In the genomic region with DNA sequence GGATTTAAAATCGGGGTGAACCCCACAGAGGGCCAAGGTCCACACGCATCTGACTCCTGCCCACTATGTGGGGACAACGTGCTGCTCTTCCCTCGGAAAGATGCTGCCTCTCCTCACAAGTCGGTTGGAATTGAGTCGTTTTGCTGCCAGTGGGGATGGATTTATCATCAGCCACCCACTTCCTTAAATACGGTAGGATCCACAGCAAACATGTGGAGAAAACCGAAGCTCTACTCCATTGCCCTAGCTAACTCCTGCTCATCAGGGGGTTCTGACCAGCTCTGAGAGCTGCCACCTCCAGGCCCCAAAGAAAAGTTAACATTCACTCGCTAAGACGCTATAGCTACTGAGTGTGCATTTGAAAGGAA, we compare ENCODE assay signal across 8 cellular contexts.
DNase-seq lines count a peak whose midpoint lies in the region; ATAC-seq and TF ChIP-seq lines count a peak whose summit lies in the region.

No MANE protein-coding gene starts in this region.

- no peaks in the 10 kb centered on the region for H3K9me2 ChIP-seq in GM23338 (ENCODE audit: insufficient read depth)

- TF ChIP-seq CTCF in GM23338 (conservative IDR thresholded peaks at IDR 0.05; ENCODE audit: low read depth in 2 of 2) (peak in 1 of 2 experiments; percentile 34; a peak in 2 of 4 replicates), RWPE1 (conservative IDR thresholded peaks at IDR 0.05; ENCODE audit: low read depth) (peak; percentile 28), type B pancreatic cell (conservative IDR thresholded peaks at IDR 0.05) (peak; percentile 18)

- H3K4me2 ChIP-seq in GM23338 (peak overlapping the region; percentile 86), mesendoderm (ENCODE audit: low read length) (peak overlapping the region; percentile 34)

- H4K20me1 ChIP-seq in GM23338 (replicated peaks; ENCODE audit: insufficient read depth), result no peaks in the 10 kb centered on the region; the same call in 1 of the 2 replicates

- H2BK120ac ChIP-seq in mesendoderm (ENCODE audit: low read depth, low read length), result no peak overlapping the region

- H3K9me3 Mint-ChIP-seq in GM23338, result no peaks in the 10 kb centered on the region
- H3K9me3 Mint-ChIP-seq in dendritic cell treated with granulocyte-macrophage colony-stimulating factor and Interleukin-4, amounts not matched to agents 40 ng/mL and 50 ng/mL, for 4 days, result no peaks in the 10 kb centered on the region
- H3K9me3 Mint-ChIP-seq in type B pancreatic cell, result no peaks in the 10 kb centered on the region

- H3K36me3 ChIP-seq in GM23338 (ENCODE audit: insufficient read depth) (no peaks in the 10 kb centered on the region), mesendoderm (ENCODE audit: control insufficient read depth, insufficient read depth, low read length) (peaks cover 2% of the 10 kb centered on the region)

- ATAC-seq in GM23338, result peak; percentile 52

- H3K4me3 ChIP-seq in GM23338 (peak overlapping the region; percentile 80), mesendoderm (ENCODE audit: low read length) (no peak overlapping the region)

- peak overlapping the region; percentile 53 for H3K9ac ChIP-seq in mesendoderm (ENCODE audit: low read length)

- H3K79me2 ChIP-seq in GM23338 (replicated peaks; ENCODE audit: insufficient read depth), result no peaks in the 10 kb centered on the region
- H3K79me2 ChIP-seq in mesendoderm (ENCODE audit: control insufficient read depth, insufficient read depth, low read length), result peaks cover 23% of the 10 kb centered on the region

- H3K4me3 Mint-ChIP-seq in GM23338 (peak overlapping the region; percentile 86), type B pancreatic cell (peak overlapping the region; percentile 93)
- H3K4me3 Mint-ChIP-seq in dendritic cell treated with granulocyte-macrophage colony-stimulating factor and Interleukin-4, amounts not matched to agents 40 ng/mL and 50 ng/mL, for 4 days, result peak overlapping the region; percentile 78

- H3K27ac ChIP-seq in GM23338 (ENCODE audit: low read depth), result no peak overlapping the region
- H3K27ac ChIP-seq in RWPE1, result peak overlapping the region; percentile 77
- no peak overlapping the region for H3K27ac ChIP-seq in mesendoderm (ENCODE audit: low read depth, low read length)

- H3F3A ChIP-seq in GM23338 (replicated peaks; ENCODE audit: low read depth), result 0 out of 2 replicates have a peak, but pooled peaks cover 3% of the 10 kb centered on the region

- H2BK15ac ChIP-seq in mesendoderm (replicated peaks; ENCODE audit: low read depth), result no peak overlapping the region

- peak overlapping the region; percentile 99 for H3K18ac ChIP-seq in mesendoderm (ENCODE audit: low read length)

- no peak overlapping the region for H3K27ac Mint-ChIP-seq in GM23338
- peak overlapping the region; percentile 81 for H3K27ac Mint-ChIP-seq in dendritic cell treated with granulocyte-macrophage colony-stimulating factor and Interleukin-4, amounts not matched to agents 40 ng/mL and 50 ng/mL, for 4 days
- H3K27ac Mint-ChIP-seq in type B pancreatic cell, result peak overlapping the region; percentile 40

- no peak overlapping the region for H2AK5ac ChIP-seq in mesendoderm (ENCODE audit: low read length)

- H3K4me1 ChIP-seq in GM23338 (ENCODE audit: insufficient read depth), result peaks cover 13% of the 10 kb centered on the region
- H3K4me1 ChIP-seq in mesendoderm (ENCODE audit: control insufficient read depth, low read depth, low read length), result peaks cover 18% of the 10 kb centered on the region

- H4K8ac ChIP-seq in mesendoderm (ENCODE audit: low read depth, low read length), result no peak overlapping the region

- POLR2A ChIA-PET in RWPE1 (lab: Yijun Ruan, JAX; ENCODE audit: low non-redundant PET), result no interaction called here

- H2AFZ ChIP-seq in GM23338, result peak overlapping the region; percentile 90

- H3K36me3 Mint-ChIP-seq in GM23338 (ENCODE audit: low read depth) (no peaks in the 10 kb centered on the region), type B pancreatic cell (no peaks in the 10 kb centered on the region)
- H3K36me3 Mint-ChIP-seq in dendritic cell treated with granulocyte-macrophage colony-stimulating factor and Interleukin-4, amounts not matched to agents 40 ng/mL and 50 ng/mL, for 4 days (ENCODE audit: low read depth), result peaks cover 27% of the 10 kb centered on the region

- intact Hi-C loops in dendritic cell treated with granulocyte-macrophage colony-stimulating factor and Interleukin-4, amounts not matched to agents 40 ng/mL and 50 ng/mL, for 4 days (cut with micrococcal nuclease), result loop anchor here (2.0 to 5.0 kb wide), 2 partner anchors 91 to 223 kb away; no protein-coding TSS in a partner anchor

- peaks cover 63% of the 10 kb centered on the region for H3K27me3 ChIP-seq in GM23338 (ENCODE audit: insufficient read depth)
- no peaks in the 10 kb centered on the region for H3K27me3 ChIP-seq in mesendoderm (ENCODE audit: insufficient read depth, low read length, poor library complexity)

- no peak overlapping the region for H3K23ac ChIP-seq in mesendoderm (ENCODE audit: low read length)

- H3K27me3 Mint-ChIP-seq in GM23338 (ENCODE audit: insufficient read depth, low read depth, poor library complexity) (peaks cover 34% of the 10 kb centered on the region), type B pancreatic cell (peaks cover 46% of the 10 kb centered on the region)
- H3K27me3 Mint-ChIP-seq in dendritic cell treated with granulocyte-macrophage colony-stimulating factor and Interleukin-4, amounts not matched to agents 40 ng/mL and 50 ng/mL, for 4 days, result peaks cover 4% of the 10 kb centered on the region

- H3K79me1 ChIP-seq in mesendoderm (ENCODE audit: low read length), result peaks cover 20% of the 10 kb centered on the region

- in situ Hi-C loops in Caki2 (cut with HindIII; ENCODE audit: low pct_unique_long_range_greater_than_20kb, low sequenced_read_pairs), result no loop called here

- no peak overlapping the region for H4K5ac ChIP-seq in mesendoderm (ENCODE audit: low read length)

- WGBS in mesendoderm (ENCODE audit: extremely low coverage, insufficient coverage, low lambda C conversion rate), result no CpG with 5 or more reads among the region's 10 CpGs

- CTCF ChIA-PET in RWPE1 (lab: Yijun Ruan, JAX), result interaction anchor here (0.8 kb wide), 1 partner anchor 15 kb away, joined by 3 read pairs; no protein-coding TSS in a partner anchor

- peak overlapping the region; percentile 99 for H3K4ac ChIP-seq in mesendoderm (ENCODE audit: low read depth, low read length)

- no peak overlapping the region for H2BK5ac ChIP-seq in mesendoderm (ENCODE audit: low read length)

- H3K4me1 Mint-ChIP-seq in GM23338, result peaks cover 20% of the 10 kb centered on the region
- peaks cover 64% of the 10 kb centered on the region for H3K4me1 Mint-ChIP-seq in dendritic cell treated with granulocyte-macrophage colony-stimulating factor and Interleukin-4, amounts not matched to agents 40 ng/mL and 50 ng/mL, for 4 days (ENCODE audit: low read depth)
- peaks cover 39% of the 10 kb centered on the region for H3K4me1 Mint-ChIP-seq in type B pancreatic cell (ENCODE audit: unreplicated experiment)

- DNase-seq in Caki2 (ENCODE audit: low read depth), result peak; percentile 18
- DNase-seq in GM23338 (ENCODE audit: low spot score), result peak; percentile 55
- peak; percentile 16 for DNase-seq in RWPE1 (ENCODE audit: low spot score)
- peak; percentile 77 for DNase-seq in mesendoderm
- no peak for DNase-seq in type B pancreatic cell (ENCODE audit: extremely low spot score, unreplicated experiment)
- DNase-seq in cortex of kidney (lab: John Stamatoyannopoulos, UW), result no peak
- DNase-seq in stimulated activated CD4-positive, alpha-beta T cell treated with anti-CD3 and anti-CD28 coated beads, Interleukin-1b, Interleukin-23, amount 100 ng/mL, for 48 hours, result no peak

- peak overlapping the region; percentile 75 for H3K56ac ChIP-seq in mesendoderm (ENCODE audit: low read length)

TF ChIP-seq in GM23338, 12 proteins besides CTCF, POLR2A, EP300 and RAD21:
- TF ChIP-seq NANOG (IDR thresholded peaks at IDR 0.05; ENCODE audit: borderline replicate concordance) (no peak), ETS1 (IDR thresholded peaks at IDR 0.05) (no peak), EZH2 (IDR thresholded peaks at IDR 0.05; ENCODE audit: low read depth, unreplicated experiment) (peak; percentile 59)

Comparison
In these comparisons a context has a peak if more than half of its experiments do, and no peak if none do; other contexts are left out.
1. DNase-seq: peak in Caki2 (single experiment), GM23338 (single experiment), RWPE1 (single experiment) and mesendoderm (single experiment); none in type B pancreatic cell (single experiment), cortex of kidney (single experiment) and stimulated activated CD4-positive, alpha-beta T cell treated with anti-CD3 and anti-CD28 coated beads, Interleukin-1b, Interleukin-23, amount 100 ng/mL, for 48 hours (single experiment).
2. Peak in every context shown above with its lines, with median percentiles within 50 percentile points of each other: H3K4me3 Mint-ChIP-seq.